ENCODE assay signal across 8 cellular contexts in the genomic region with DNA sequence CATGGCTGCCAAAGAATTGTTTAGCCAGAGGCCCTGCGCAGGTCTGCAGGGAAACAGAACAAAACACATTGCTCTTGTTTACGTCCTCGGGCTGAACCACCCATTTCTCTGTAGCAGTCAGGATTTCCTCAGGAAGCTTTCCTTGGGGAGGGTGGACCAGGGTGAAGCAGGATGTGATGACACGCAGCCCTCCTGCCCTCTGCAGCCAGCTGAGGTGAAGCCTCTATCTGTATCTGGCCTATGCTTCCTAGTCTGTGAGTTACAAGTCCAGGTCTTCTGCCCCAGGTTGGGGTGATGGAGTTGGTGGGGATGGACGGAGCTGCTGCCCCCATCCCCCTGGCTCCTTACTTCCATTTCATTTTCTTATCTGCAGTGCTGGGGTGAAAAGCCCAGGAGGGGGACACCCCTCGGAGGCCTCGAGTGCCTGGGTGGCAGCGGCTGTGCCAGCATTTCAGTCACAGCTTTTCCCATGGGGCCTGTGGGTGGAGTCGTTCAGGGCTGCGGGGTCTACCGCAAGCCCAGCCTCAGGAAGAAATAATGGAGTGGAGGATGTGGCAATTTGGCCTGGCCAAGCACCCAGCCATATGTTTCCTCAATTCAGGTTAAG. TPM values are rescaled to one million over a fixed set of nuclear protein-coding genes. Genes with fewer than 3 reads are reported as not detected.
DNase-seq lines count a peak whose midpoint lies in the region; ATAC-seq, FAIRE-seq and TF ChIP-seq lines count a peak whose summit lies in the region.

No MANE protein-coding gene starts in this region.

- FAIRE-seq in GM19239 (lab: Jason Lieb, UNC) = no peak

- ATAC-seq in GM19324 (IDR thresholded peaks at IDR 0.05; ENCODE audit: low FRiP score, unreplicated experiment) = no peak

- H3K27ac ChIP-seq in coronary artery = peak overlapping the region; percentile 64 to 79

- no peak for TF ChIP-seq CTCF in coronary artery (IDR thresholded peaks at IDR 0.05)

- DNase-seq in CD1c-positive myeloid dendritic cell (ENCODE audit: extremely low spot score) (peak; percentile 13), LHCN-M2 (ENCODE audit: low read depth) (peak; percentile 25), coronary artery (ENCODE audit: low spot score) (peak; percentile 80), mucosa of gallbladder (ENCODE audit: low spot score) (peak; percentile 30), GM19239 (ENCODE audit: insufficient read length, low spot score) (no peak), NCI-H1048 (lab: John Stamatoyannopoulos, UW) (no peak), NCI-H524 treated with DMSO at 0.1 percent for 48 hours (lab: John Stamatoyannopoulos, UW) (no peak)

- H3K4me3 ChIP-seq in coronary artery = peak overlapping the region; percentile 1

RNA-seq across cellular contexts. Expression of a gene that starts 24.9 kb away (rescaled TPM):
- total RNA-seq in LHCN-M2 (2014; rRNA removed) (23.1 and 29.8 TPM in 2 replicates), mucosa of gallbladder (24.3 TPM)
- polyA plus RNA-seq in LHCN-M2 (2012) = 6.9 TPM

Comparison
In these comparisons a context has a peak if more than half of its experiments do, and no peak if none do; other contexts are left out.
1. DNase-seq: peak in CD1c-positive myeloid dendritic cell (single experiment), LHCN-M2 (single experiment), coronary artery (single experiment) and mucosa of gallbladder (single experiment); none in GM19239 (single experiment), NCI-H1048 (single experiment) and NCI-H524 treated with DMSO at 0.1 percent for 48 hours (single experiment).